ENCODE assay signal across 9 cellular contexts in genomic region chr22:46661221-46661851, GRCh38. TPM values are rescaled to one million over a fixed set of nuclear protein-coding genes. Genes with fewer than 3 reads are reported as not detected.
A peak's percentile ranks its signal among the peaks of the same experiment; 100 is the strongest.
DNase-seq lines count a peak whose midpoint lies in the region; TF ChIP-seq lines count a peak whose summit lies in the region.
"Had no signal": no experiment of that assay in that cellular context is flagged by ENCODE, and none has a peak within 500 bp of the region (broad histone marks: within the 10 kb centered on the region; RNA-seq: fewer than 3 reads in every experiment).

No MANE protein-coding gene starts in this region.

- DNase-seq in DMS79 treated with DMSO at 0.1 percent for 48 hours (lab: John Stamatoyannopoulos, UW), result peak; percentile 55
- peak; percentile 78 for DNase-seq in NCI-H69 (lab: John Stamatoyannopoulos, UW)
- DNase-seq in amniotic epithelial cell (ENCODE audit: low read depth), result peak; percentile 67
- DNase-seq in mesothelial cell of epicardium (ENCODE audit: low spot score in 2 of 2, unreplicated experiment in 2 of 2), result no peak
- no peak for DNase-seq in GDM1 (lab: John Stamatoyannopoulos, UW)
- no peak for DNase-seq in Kasumi-1 (lab: John Stamatoyannopoulos, UW)
- DNase-seq in NCI-H526 treated with DMSO at 0.1 percent for 48 hours (lab: John Stamatoyannopoulos, UW), result no peak
- DNase-seq in hepatocyte (ENCODE audit: low spot score), result no peak
- DNase-seq: stimulated activated naive B cell treated with anti-CD40 and anti-IgM and Interleukin-4, amounts not matched to agents 10 μg/mL and 1 μg/mL and 100 μg/mL, for 72 hours had no signal

- no peak overlapping the region for H3K27ac ChIP-seq in hepatocyte

- peak overlapping the region; percentile 27 for H3K27ac Mint-ChIP-seq in mesothelial cell of epicardium

- no peaks in the 10 kb centered on the region for H3K36me3 Mint-ChIP-seq in mesothelial cell of epicardium

- no peaks in the 10 kb centered on the region for H3K27me3 Mint-ChIP-seq in mesothelial cell of epicardium (ENCODE audit: low read depth)
- H3K27me3 Mint-ChIP-seq: stimulated activated naive B cell treated with anti-CD40 and anti-IgM and Interleukin-4, amounts not matched to agents 10 μg/mL and 1 μg/mL and 100 μg/mL, for 72 hours had no signal

- no peak overlapping the region for H3K4me3 ChIP-seq in hepatocyte

- H3K36me3 ChIP-seq in hepatocyte (replicated peaks; ENCODE audit: insufficient read depth, low read depth), result no peaks in the 10 kb centered on the region

- H3K9me2 ChIP-seq in hepatocyte (replicated peaks; ENCODE audit: insufficient read depth), result no peaks in the 10 kb centered on the region

- H3K27me3 ChIP-seq in hepatocyte, result no peaks in the 10 kb centered on the region

- H3K79me2 ChIP-seq in hepatocyte, result peaks cover 7% of the 10 kb centered on the region

- 88% methylated on average over 17 of the region's 22 CpGs for WGBS in hepatocyte (ENCODE audit: low lambda C conversion rate, missing lambda C conversion rate)

- no peak overlapping the region for H3K4me3 Mint-ChIP-seq in mesothelial cell of epicardium
- H3K4me3 Mint-ChIP-seq: stimulated activated naive B cell treated with anti-CD40 and anti-IgM and Interleukin-4, amounts not matched to agents 10 μg/mL and 1 μg/mL and 100 μg/mL, for 72 hours had no signal

- no peak overlapping the region for H3K4me2 ChIP-seq in hepatocyte

- no peak overlapping the region for H2AFZ ChIP-seq in hepatocyte

- peaks cover 16% of the 10 kb centered on the region for H3K4me1 Mint-ChIP-seq in mesothelial cell of epicardium

- H4K20me1 ChIP-seq in hepatocyte (ENCODE audit: insufficient read depth, poor library complexity, severe bottlenecking), result no peaks in the 10 kb centered on the region

- no peaks in the 10 kb centered on the region for H3K9me3 ChIP-seq in hepatocyte (ENCODE audit: low read depth)

- no peaks in the 10 kb centered on the region for H3K9me3 Mint-ChIP-seq in mesothelial cell of epicardium
- H3K9me3 Mint-ChIP-seq: stimulated activated naive B cell treated with anti-CD40 and anti-IgM and Interleukin-4, amounts not matched to agents 10 μg/mL and 1 μg/mL and 100 μg/mL, for 72 hours had no signal

- TF ChIP-seq CTCF in mesothelial cell of epicardium (IDR thresholded peaks at IDR 0.05; ENCODE audit: unreplicated experiment) (no peak), hepatocyte (IDR thresholded peaks at IDR 0.05; ENCODE audit: poor library complexity) (no peak)

- peaks cover 13% of the 10 kb centered on the region for H3K4me1 ChIP-seq in hepatocyte (ENCODE audit: insufficient read depth)

RNA-seq across cellular contexts. Expression of gene GRAMD4, which starts 41.1 kb away (rescaled TPM):
- 58.3 to 63.0 TPM (median 60.5 TPM) in 3 replicates for total RNA-seq in mesothelial cell of epicardium
- 21.2 and 21.8 TPM in 2 replicates for total RNA-seq in hepatocyte
- 31.0 and 32.6 TPM in 2 replicates for polyA plus RNA-seq in hepatocyte

Comparison
In these comparisons a context has a peak if more than half of its experiments do, and no peak if none do; other contexts are left out.
1. DNase-seq: peak in DMS79 treated with DMSO at 0.1 percent for 48 hours (single experiment), NCI-H69 (single experiment) and amniotic epithelial cell (single experiment); none in mesothelial cell of epicardium (0 of 2), GDM1 (single experiment), Kasumi-1 (0 of 2), NCI-H526 treated with DMSO at 0.1 percent for 48 hours (single experiment) and hepatocyte (single experiment).